ENCODE assay signal across 1 cellular context in genomic region chr15:52181938-52182780, GRCh38.
TF ChIP-seq lines count a peak whose summit lies in the region.

No MANE protein-coding gene starts in this region.

TF ChIP-seq in HepG2, 621 proteins besides CTCF, POLR2A, EP300 and RAD21 (continued from another document and continues in another):
- TF ChIP-seq ZNF782 (CRISPR knock-in tag; IDR thresholded peaks at IDR 0.05; ENCODE audit: borderline replicate concordance) (no peak), REL (CRISPR knock-in tag; conservative IDR thresholded peaks at IDR 0.05) (no peak), PPARG (CRISPR knock-in tag; conservative IDR thresholded peaks at IDR 0.05) (no peak), RFXANK (CRISPR knock-in tag; IDR thresholded peaks at IDR 0.05) (no peak), SMAD9 (CRISPR knock-in tag; IDR thresholded peaks at IDR 0.05) (no peak), SALL1 (CRISPR knock-in tag; IDR thresholded peaks at IDR 0.05) (peak; percentile 31; the same call in 1 of the 2 replicates), HNRNPL (IDR thresholded peaks at IDR 0.05; ENCODE audit: low read depth, low read length) (no peak), ZNF83 (CRISPR knock-in tag; IDR thresholded peaks at IDR 0.05; ENCODE audit: borderline replicate concordance) (no peak), LRRFIP1 (CRISPR knock-in tag; conservative IDR thresholded peaks at IDR 0.05) (no peak), FOXA3 (CRISPR knock-in tag; IDR thresholded peaks at IDR 0.05) (0 out of 2 replicates have a peak, but pooled peaks have one; percentile 25), KDM3A (CRISPR knock-in tag; IDR thresholded peaks at IDR 0.05; ENCODE audit: low read depth) (no peak), GLMP (CRISPR knock-in tag; IDR thresholded peaks at IDR 0.05; ENCODE audit: borderline replicate concordance) (no peak), PRMT3 (CRISPR knock-in tag; IDR thresholded peaks at IDR 0.05; ENCODE audit: borderline replicate concordance, low read depth) (no peak), TFDP1 (CRISPR knock-in tag; IDR thresholded peaks at IDR 0.05; ENCODE audit: borderline replicate concordance) (peak; percentile 68; the same call in 1 of the 2 replicates), KDM1A (CRISPR knock-in tag; IDR thresholded peaks at IDR 0.05) (no peak), ZBTB38 (CRISPR knock-in tag; IDR thresholded peaks at IDR 0.05) (no peak), SOX5 (CRISPR knock-in tag; IDR thresholded peaks at IDR 0.05; ENCODE audit: borderline replicate concordance) (peak; percentile 14; the same call in 1 of the 2 replicates), HDAC2 (CRISPR knock-in tag; IDR thresholded peaks at IDR 0.05) (0 out of 2 replicates have a peak, but pooled peaks have one; percentile 23), ZNF878 (CRISPR knock-in tag; IDR thresholded peaks at IDR 0.05) (no peak), RELA (CRISPR knock-in tag; IDR thresholded peaks at IDR 0.05) (no peak), SP4 (CRISPR knock-in tag; IDR thresholded peaks at IDR 0.05) (no peak), HOMEZ (CRISPR knock-in tag; IDR thresholded peaks at IDR 0.05; ENCODE audit: low read depth) (no peak), ZNF790 (CRISPR knock-in tag; IDR thresholded peaks at IDR 0.05; ENCODE audit: borderline replicate concordance) (no peak), MED1 (CRISPR knock-in tag; IDR thresholded peaks at IDR 0.05) (no peak), ZBTB8A (CRISPR knock-in tag; IDR thresholded peaks at IDR 0.05; ENCODE audit: borderline replicate concordance, low read depth) (no peak), PHF8 (CRISPR knock-in tag; IDR thresholded peaks at IDR 0.05) (no peak), ZNF253 (CRISPR knock-in tag; IDR thresholded peaks at IDR 0.05; ENCODE audit: borderline replicate concordance) (no peak), ZBTB25 (CRISPR knock-in tag; IDR thresholded peaks at IDR 0.05) (no peak), ZBTB44 (CRISPR knock-in tag; IDR thresholded peaks at IDR 0.05) (no peak), HNRNPLL (IDR thresholded peaks at IDR 0.05; ENCODE audit: low read depth, low read length, poor library complexity, severe bottlenecking) (no peak), MBNL3 (CRISPR knock-in tag; conservative IDR thresholded peaks at IDR 0.05) (no peak), IKZF4 (CRISPR knock-in tag; IDR thresholded peaks at IDR 0.05; ENCODE audit: borderline replicate concordance, low read depth, not compliant biosample characterization) (no peak), KDM2A (CRISPR knock-in tag; IDR thresholded peaks at IDR 0.05; ENCODE audit: borderline replicate concordance, low read depth) (0 out of 2 replicates have a peak, but pooled peaks have one; percentile 32), SIX1 (CRISPR knock-in tag; IDR thresholded peaks at IDR 0.05; ENCODE audit: borderline replicate concordance) (no peak), TCF7 (IDR thresholded peaks at IDR 0.05; ENCODE audit: low read depth) (no peak), RXRB (CRISPR knock-in tag; IDR thresholded peaks at IDR 0.05; ENCODE audit: borderline replicate concordance) (peak; percentile 22; the same call in 1 of the 2 replicates), ZNF646 (CRISPR knock-in tag; IDR thresholded peaks at IDR 0.05) (no peak), ZNF367 (CRISPR knock-in tag; IDR thresholded peaks at IDR 0.05; ENCODE audit: borderline replicate concordance) (no peak), MAFK (conservative IDR thresholded peaks at IDR 0.05 in 1 of 2, IDR thresholded peaks at IDR 0.05 in 1 of 2; ENCODE audit: low read length in 2 of 2) (no peak), JUN (CRISPR knock-in tag; IDR thresholded peaks at IDR 0.05) (no peak), JDP2 (CRISPR knock-in tag; IDR thresholded peaks at IDR 0.05; ENCODE audit: borderline replicate concordance) (no peak), GLI4 (CRISPR knock-in tag; IDR thresholded peaks at IDR 0.05; ENCODE audit: borderline replicate concordance) (no peak), SKI (IDR thresholded peaks at IDR 0.05; ENCODE audit: partially characterized antibody) (no peak), PAF1 (CRISPR knock-in tag; IDR thresholded peaks at IDR 0.05) (no peak), RXRA (CRISPR knock-in tag; IDR thresholded peaks at IDR 0.05) (no peak), GRHL1 (CRISPR knock-in tag; conservative IDR thresholded peaks at IDR 0.05) (no peak), MTA1 (CRISPR knock-in tag; IDR thresholded peaks at IDR 0.05; ENCODE audit: borderline replicate concordance) (no peak), SATB2 (CRISPR knock-in tag; IDR thresholded peaks at IDR 0.05) (no peak), CHD4 (IDR thresholded peaks at IDR 0.05; ENCODE audit: borderline replicate concordance, low read length) (no peak), KLF11 (CRISPR knock-in tag; IDR thresholded peaks at IDR 0.05) (no peak), PHF20 (CRISPR knock-in tag; IDR thresholded peaks at IDR 0.05) (no peak)
